ENCODE assay signal across 13 cellular contexts in the genomic region with DNA sequence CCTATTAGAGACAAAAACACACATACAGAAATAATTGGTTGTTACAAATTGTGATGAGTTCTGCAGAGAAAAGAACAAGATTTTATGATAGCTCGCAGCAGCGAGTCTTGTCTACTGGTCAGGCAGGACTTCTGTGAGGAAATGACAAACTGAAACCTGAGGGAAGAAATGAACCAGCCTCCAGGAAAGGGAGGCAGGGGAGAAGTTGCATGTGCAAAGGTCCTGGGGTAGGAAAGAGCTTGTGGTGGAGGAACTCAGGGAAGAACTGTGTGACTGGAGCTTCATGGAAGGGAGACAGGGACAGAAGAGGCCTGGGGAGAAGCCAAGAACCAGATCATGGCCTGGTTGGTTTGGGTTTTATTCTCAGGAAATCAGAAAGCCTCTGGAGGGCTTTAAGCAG. TPM values are rescaled to one million over a fixed set of nuclear protein-coding genes. Genes with fewer than 3 reads are reported as not detected.
DNase-seq lines count a peak whose midpoint lies in the region; ATAC-seq, FAIRE-seq and TF ChIP-seq lines count a peak whose summit lies in the region.
"Had no signal": no experiment of that assay in that cellular context is flagged by ENCODE, and none has a peak within 500 bp of the region (broad histone marks: within the 10 kb centered on the region; RNA-seq: fewer than 3 reads in every experiment).

No MANE protein-coding gene starts in this region.

- intact Hi-C loops in GM12878 (cut with micrococcal nuclease; ENCODE audit: unreplicated experiment) = loop anchor here (2.0 kb wide), 1 partner anchor 122 kb away; no protein-coding TSS in a partner anchor

- ATAC-seq in DND-41 (ENCODE audit: insufficient read depth, low read depth) = no peak
- no peak for ATAC-seq in GM12878
- ATAC-seq in GM19351 (IDR thresholded peaks at IDR 0.05; ENCODE audit: unreplicated experiment) = no peak

- TF ChIP-seq CTCF in DND-41 (IDR thresholded peaks at IDR 0.05; ENCODE audit: borderline replicate concordance, extremely low read depth, low read length, poor library complexity, severe bottlenecking) (no peak), GM12878 (IDR thresholded peaks at IDR 0.05 in 2 of 3, conservative IDR thresholded peaks at IDR 0.05 in 1 of 3; ENCODE audit: control insufficient read depth in 2 of 3, extremely low read depth in 1 of 3, insufficient read depth in 1 of 3, low read depth in 3 of 3, low read length in 3 of 3) (no peak), nephron (IDR thresholded peaks at IDR 0.05; ENCODE audit: unreplicated experiment in 3 of 3) (no peak), GM13976 (IDR thresholded peaks at IDR 0.05; ENCODE audit: borderline replicate concordance, control extremely low read depth, extremely low read depth, insufficient read depth, missing control alignments) (no peak)

- POLR2A ChIA-PET in GM12878 (lab: Charles Lee) = interaction anchor here (0.5 to 1.3 kb wide), 4 partner anchors 26 to 164 kb away, joined by 3 to 6 read pairs (median 6); no protein-coding TSS in a partner anchor

- H4K20me1 ChIP-seq in DND-41 (ENCODE audit: insufficient read depth, low read length) (peaks cover 32% of the 10 kb centered on the region), Karpas-422 (ENCODE audit: insufficient read depth, low read depth, low read length) (peaks cover 3% of the 10 kb centered on the region; the same call in 1 of the 2 replicates), GM12878 (ENCODE audit: control insufficient read depth, insufficient read depth) (no peaks in the 10 kb centered on the region)

- no peak for TF ChIP-seq RAD21 in GM12878 (IDR thresholded peaks at IDR 0.05; ENCODE audit: insufficient read depth, low read depth, low read length)

- in situ Hi-C loops in GM12878 (cut with MboI) = no loop called here
- in situ Hi-C loops in GM13976 (cut with MboI; ENCODE audit: low sequenced_read_pairs, unreplicated experiment) = no loop called here

- RAD21 ChIA-PET in GM12878 (lab: Charles Lee; ENCODE audit: unreplicated experiment) = interaction anchor here (1.6 kb wide), 1 partner anchor 190 kb away, joined by 6 read pairs; no protein-coding TSS in a partner anchor

- peak overlapping the region; percentile 85 for H3K4me2 ChIP-seq in DND-41 (ENCODE audit: insufficient read depth, low read length)
- H3K4me2 ChIP-seq in Karpas-422 (ENCODE audit: low read depth, low read length, poor library complexity, severe bottlenecking) = peak overlapping the region; percentile 94
- H3K4me2 ChIP-seq in GM12878 (ENCODE audit: control insufficient read depth, insufficient read depth) = peak overlapping the region; percentile 92

- H3K9ac ChIP-seq in DND-41 (ENCODE audit: low read depth, low read length) = peak overlapping the region; percentile 91
- peak overlapping the region; percentile 89; the same call in 1 of the 2 replicates for H3K9ac ChIP-seq in Karpas-422 (ENCODE audit: low read length)
- H3K9ac ChIP-seq in GM12878 (ENCODE audit: control insufficient read depth, insufficient read depth, low read length) = no peak overlapping the region

- H3K27me3 ChIP-seq in DND-41 (ENCODE audit: insufficient read depth, low read length, poor library complexity) = no peaks in the 10 kb centered on the region
- H3K27me3 ChIP-seq in Karpas-422 (ENCODE audit: low read length) = no peaks in the 10 kb centered on the region
- no peaks in the 10 kb centered on the region for H3K27me3 ChIP-seq in GM12878 (replicated peaks in 1 of 2; ENCODE audit: control insufficient read depth in 2 of 2, insufficient read depth in 2 of 2, low read length in 1 of 2)

- H3K27ac ChIP-seq in DND-41 (ENCODE audit: low read length) (no peak overlapping the region; the same call in 1 of the 2 replicates), Karpas-422 (ENCODE audit: low read length) (no peak overlapping the region), GM12878 (ENCODE audit: control insufficient read depth, insufficient read depth) (no peak overlapping the region)
- H3K27ac ChIP-seq: SK-N-MC had no signal

- H3K27me3 Mint-ChIP-seq in nephron (ENCODE audit: low read depth) = peaks cover 4% of the 10 kb centered on the region

- H2AFZ ChIP-seq in DND-41 (ENCODE audit: low read depth, low read length) (no peak overlapping the region), Karpas-422 (ENCODE audit: low read length) (no peak overlapping the region), GM12878 (ENCODE audit: control insufficient read depth, low read depth, low read length) (no peak overlapping the region)

- peaks cover 24% of the 10 kb centered on the region for H3K79me2 ChIP-seq in DND-41 (ENCODE audit: insufficient read depth, low read length)
- H3K79me2 ChIP-seq in Karpas-422 (ENCODE audit: low read length) = peaks cover 26% of the 10 kb centered on the region
- peaks cover 19% of the 10 kb centered on the region for H3K79me2 ChIP-seq in GM12878 (ENCODE audit: control insufficient read depth, insufficient read depth, low read length)

- peak overlapping the region; percentile 83 to 93 (median 92) for H3K4me3 Mint-ChIP-seq in nephron

- H3K9me3 ChIP-seq in DND-41 (ENCODE audit: insufficient read depth, low read length, severe bottlenecking) (no peaks in the 10 kb centered on the region), Karpas-422 (ENCODE audit: low read length) (no peaks in the 10 kb centered on the region), GM12878 (replicated peaks; ENCODE audit: control insufficient read depth, insufficient read depth, low read length) (no peaks in the 10 kb centered on the region)
- H3K9me3 ChIP-seq: left lung had no signal

- BruUV-seq in GM12878 (replicated peaks; lab: Mats Ljungman, UMichigan) = TSS peak; percentile 65

- CTCF ChIA-PET in GM12878 (lab: Yijun Ruan, JAX) = interaction anchor here (0.7 to 2.3 kb wide), 13 partner anchors 9 to 620 kb away, joined by 3 to 11 read pairs (median 3); partner anchors contain the start of genes CNIH2, RAB1B and RIN1

- SMC1A ChIA-PET in GM12878 (lab: Charles Lee; ENCODE audit: uncharacterized antibody, unreplicated experiment) = interaction anchor here (0.6 to 1.4 kb wide), 5 partner anchors 9 to 644 kb away, joined by 3 to 5 read pairs (median 3); partner anchors contain the start of gene RAB1B

- H3K4me1 Mint-ChIP-seq in nephron = peaks cover 21% of the 10 kb centered on the region

- peaks cover 30% of the 10 kb centered on the region for H3K4me1 ChIP-seq in DND-41 (ENCODE audit: insufficient read depth, low read length)
- H3K4me1 ChIP-seq in Karpas-422 (ENCODE audit: low read length) = peaks cover 36% of the 10 kb centered on the region
- H3K4me1 ChIP-seq in GM12878 (ENCODE audit: control insufficient read depth, insufficient read depth, low read length) = peaks cover 7% of the 10 kb centered on the region

- no peaks in the 10 kb centered on the region for H3K9me3 Mint-ChIP-seq in nephron

- TF ChIP-seq POLR2A in GM12878 (IDR thresholded peaks at IDR 0.05; ENCODE audit: low read depth, low read length) = no peak

- 96% methylated on average over 2 of the region's 2 CpGs for WGBS in GM12878 (ENCODE audit: insufficient coverage, insufficient replicate concordance, low lambda C conversion rate, missing lambda C conversion rate)

- TF ChIP-seq EP300 in GM12878 (IDR thresholded peaks at IDR 0.05; ENCODE audit: borderline replicate concordance in 1 of 2, control insufficient read depth in 1 of 2, low read depth in 2 of 2, low read length in 2 of 2) = no peak

- peaks cover 30% of the 10 kb centered on the region for H3K36me3 Mint-ChIP-seq in nephron (ENCODE audit: low read depth)

- no peaks in the 10 kb centered on the region for H3K9me2 ChIP-seq in Karpas-422 (replicated peaks; ENCODE audit: insufficient read depth, low read length)

- DNase-seq in DND-41 = no peak
- no peak for DNase-seq in Karpas-422
- DNase-seq in GM12878 (ENCODE audit: low read depth, low spot score) = no peak
- DNase-seq in GM13976 (ENCODE audit: low spot score) = no peak
- DNase-seq in NCI-H146 (lab: John Stamatoyannopoulos, UW) = no peak
- DNase-seq: DMS153; left lung; NCI-H774; stimulated activated CD4-positive, alpha-beta T cell treated with anti-CD3 and anti-CD28 coated beads, Interleukin-4, amount 100 ng/mL, for 4 hours had no signal

- H3K36me3 ChIP-seq in DND-41 (ENCODE audit: insufficient read depth, low read length) (peaks cover 57% of the 10 kb centered on the region), Karpas-422 (ENCODE audit: insufficient read depth, low read length) (peaks cover 14% of the 10 kb centered on the region; the same call in 1 of the 2 replicates), GM12878 (ENCODE audit: control insufficient read depth in 2 of 2, insufficient read depth in 2 of 2, low read length in 1 of 2) (peaks cover 11 to 21% of the 10 kb centered on the region in 2 experiments)

- no peak for FAIRE-seq in GM12878 (lab: Jason Lieb, UNC)

- peak overlapping the region in 1 of 3 experiments; percentile 68 for H3K27ac Mint-ChIP-seq in nephron

- H3K4me3 ChIP-seq in DND-41 (ENCODE audit: low read depth in 1 of 2, low read length in 2 of 2) (peak overlapping the region in 1 of 2 experiments; percentile 94; a peak in 1 of 4 replicates), Karpas-422 (ENCODE audit: low read length) (peak overlapping the region; percentile 93; the same call in 1 of the 2 replicates), GM12878 (peak overlapping the region; percentile 81; the same call in 1 of the 2 replicates)

RNA-seq across cellular contexts. Expression of gene KLC2, which starts 1.7 kb away (rescaled TPM):
- total RNA-seq in Karpas-422 (2014; rRNA removed; shearing (Covaris generic); ENCODE audit: low replicate concordance) = 12.9 and 18.5 TPM in 2 replicates
- total RNA-seq in GM12878 (2013; cell fraction: nucleolus; rRNA removed) = 28.6 and 37.5 TPM in 2 replicates
- 10.2 and 10.3 TPM in 2 replicates for total RNA-seq in GM12878 (2014; rRNA removed)
- 6.2 and 9.6 TPM in 2 replicates for total RNA-seq in GM12878 (2014; rRNA removed; fragmentation: Illumina TruSeq; extraction: Trizol)
- 29.9 and 35.0 TPM in 2 replicates for total RNA-seq in GM12878 (2021)
- polyA plus RNA-seq in GM12878 (2011; ENCODE audit: low read depth) = 7.6 TPM
- polyA plus RNA-seq in GM12878 (2011; rRNA removed) = 3.4 and 9.4 TPM in 2 replicates
- 10.8 and 15.5 TPM in 2 replicates for polyA plus RNA-seq in GM12878 (2011; cell fraction: cytosol; rRNA removed)
- polyA plus RNA-seq in GM12878 (2011; cell fraction: nucleus; rRNA removed) = 66.8 and 75.2 TPM in 2 replicates
- 11.2 and 12.3 TPM in 2 replicates for polyA plus RNA-seq in GM12878 (2012)
- polyA plus RNA-seq in GM12878 (2014; fragmentation: Illumina TruSeq; extraction: Trizol) = 3.2 and 10.3 TPM in 2 replicates
- under 1 TPM in 1 of 2 experiments, not detected in 1; 0.14 TPM for polyA plus RNA-seq in GM12878 (2014; fragmentation: Nextera tagmentation; extraction: Ambion mirVana)
- polyA plus RNA-seq in GM12878 (2014; rRNA removed) = 22.3 and 31.5 TPM in 2 replicates
- polyA plus RNA-seq in GM12878 (2016; fragmentation: Nextera tagmentation; extraction: Ambion mirVana) = 10 to 100 TPM; 15.2 to 18.8 TPM
- 19.8 and 22.3 TPM in 2 replicates for polyA minus RNA-seq in GM12878 (2011; rRNA and poly(A)+ RNA removed)
- polyA minus RNA-seq in GM12878 (2011; cell fraction: cytosol; rRNA and poly(A)+ RNA removed) = 15.5 and 15.6 TPM in 2 replicates
- polyA minus RNA-seq in GM12878 (2011; cell fraction: nucleus; rRNA and poly(A)+ RNA removed) = 15.0 and 23.2 TPM in 2 replicates

RNA-seq across cellular contexts. Expression of gene RAB1B, which starts 9.2 kb away (rescaled TPM):
- total RNA-seq in Karpas-422 (2014; rRNA removed; shearing (Covaris generic); ENCODE audit: low replicate concordance) = 56.2 and 64.3 TPM in 2 replicates
- 16.5 and 17.0 TPM in 2 replicates for total RNA-seq in GM12878 (2013; cell fraction: nucleolus; rRNA removed)
- total RNA-seq in GM12878 (2014; rRNA removed) (130 and 142 TPM in 2 replicates), GM12878 (2014; rRNA removed; fragmentation: Illumina TruSeq; extraction: Trizol) (61.7 and 69.3 TPM in 2 replicates), GM12878 (2021) (138 and 150 TPM in 2 replicates)
- 39.7 TPM for polyA plus RNA-seq in GM12878 (2011; ENCODE audit: low read depth)
- polyA plus RNA-seq in GM12878 (2011; rRNA removed) (53.4 and 130 TPM in 2 replicates), GM12878 (2014; fragmentation: Illumina TruSeq; extraction: Trizol) (65.1 and 117 TPM in 2 replicates), GM12878 (2014; fragmentation: Nextera tagmentation; extraction: Ambion mirVana) (10 to 100 TPM; 10.4 to 15.6 TPM), GM12878 (2014; rRNA removed) (193 and 221 TPM in 2 replicates), GM12878 (2016; fragmentation: Nextera tagmentation; extraction: Ambion mirVana) (10 to 100 TPM; 66.1 to 76.4 TPM)
- 222 and 264 TPM in 2 replicates for polyA plus RNA-seq in GM12878 (2011; cell fraction: cytosol; rRNA removed)
- 109 and 129 TPM in 2 replicates for polyA plus RNA-seq in GM12878 (2011; cell fraction: nucleus; rRNA removed)
- 97.6 and 106 TPM in 2 replicates for polyA plus RNA-seq in GM12878 (2012)
- 105 and 171 TPM in 2 replicates for polyA minus RNA-seq in GM12878 (2011; rRNA and poly(A)+ RNA removed)
- 62.7 and 73.4 TPM in 2 replicates for polyA minus RNA-seq in GM12878 (2011; cell fraction: cytosol; rRNA and poly(A)+ RNA removed)
- polyA minus RNA-seq in GM12878 (2011; cell fraction: nucleus; rRNA and poly(A)+ RNA removed) = 14.0 and 21.5 TPM in 2 replicates

RNA-seq across cellular contexts. Expression of gene CNIH2, which starts 18.8 kb away (rescaled TPM):
- 0.34 and 6.6 TPM in 2 replicates for total RNA-seq in Karpas-422 (2014; rRNA removed; shearing (Covaris generic); ENCODE audit: low replicate concordance)
- 0.32 and 0.58 TPM in 2 replicates for total RNA-seq in GM12878 (2013; cell fraction: nucleolus; rRNA removed)
- total RNA-seq in GM12878 (2014; rRNA removed) = 0.38 and 0.62 TPM in 2 replicates
- total RNA-seq in GM12878 (2014; rRNA removed; fragmentation: Illumina TruSeq; extraction: Trizol) = 0.23 and 0.27 TPM in 2 replicates
- total RNA-seq in GM12878 (2021) = 1.2 and 2.0 TPM in 2 replicates
- polyA plus RNA-seq in GM12878 (2011; ENCODE audit: low read depth) = 0.29 TPM
- polyA plus RNA-seq in GM12878 (2011; rRNA removed) = 0.73 and 0.76 TPM in 2 replicates
- polyA plus RNA-seq in GM12878 (2011; cell fraction: cytosol; rRNA removed) = 0.90 and 1.0 TPM in 2 replicates
- polyA plus RNA-seq in GM12878 (2011; cell fraction: nucleus; rRNA removed) = 2.7 and 2.9 TPM in 2 replicates
- polyA plus RNA-seq in GM12878 (2012) = 0.77 and 0.97 TPM in 2 replicates
- 0.82 and 0.90 TPM in 2 replicates for polyA plus RNA-seq in GM12878 (2014; fragmentation: Illumina TruSeq; extraction: Trizol)
- polyA plus RNA-seq in GM12878 (2014; fragmentation: Nextera tagmentation; extraction: Ambion mirVana) = under 1 TPM in 1 of 2 experiments, not detected in 1; 0.07 TPM
- polyA plus RNA-seq in GM12878 (2014; rRNA removed) = 1.0 and 1.3 TPM in 2 replicates
- under 1 TPM in 1 of 2 experiments, not detected in 1; 0.19 TPM for polyA plus RNA-seq in GM12878 (2016; fragmentation: Nextera tagmentation; extraction: Ambion mirVana)
- 1.1 TPM in 1 of 2 replicates, not detected in the other for polyA minus RNA-seq in GM12878 (2011; rRNA and poly(A)+ RNA removed)
- polyA minus RNA-seq in GM12878 (2011; cell fraction: cytosol; rRNA and poly(A)+ RNA removed) = not detected in 2 replicates
- 0.24 and 0.57 TPM in 2 replicates for polyA minus RNA-seq in GM12878 (2011; cell fraction: nucleus; rRNA and poly(A)+ RNA removed)

RNA-seq across cellular contexts. Expression of gene YIF1A, which starts 29.7 kb away (rescaled TPM):
- total RNA-seq in Karpas-422 (2014; rRNA removed; shearing (Covaris generic); ENCODE audit: low replicate concordance) = 145 and 154 TPM in 2 replicates
- total RNA-seq in GM12878 (2013; cell fraction: nucleolus; rRNA removed) = 40.4 and 41.0 TPM in 2 replicates
- total RNA-seq in GM12878 (2014; rRNA removed) (97.7 and 123 TPM in 2 replicates), GM12878 (2014; rRNA removed; fragmentation: Illumina TruSeq; extraction: Trizol) (30.4 and 37.3 TPM in 2 replicates), GM12878 (2021) (84.0 and 91.0 TPM in 2 replicates)
- 66.9 TPM for polyA plus RNA-seq in GM12878 (2011; ENCODE audit: low read depth)
- polyA plus RNA-seq in GM12878 (2011; rRNA removed) (17.2 and 40.2 TPM in 2 replicates), GM12878 (2014; fragmentation: Illumina TruSeq; extraction: Trizol) (40.0 and 52.5 TPM in 2 replicates), GM12878 (2014; fragmentation: Nextera tagmentation; extraction: Ambion mirVana) (10 to 100 TPM in 1 of 2 experiments, 1 to 10 TPM in 1; 6.6 to 17.5 TPM), GM12878 (2014; rRNA removed) (93.2 and 96.0 TPM in 2 replicates), GM12878 (2016; fragmentation: Nextera tagmentation; extraction: Ambion mirVana) (100 to 1,000 TPM; 111 to 128 TPM)
- 108 and 130 TPM in 2 replicates for polyA plus RNA-seq in GM12878 (2011; cell fraction: cytosol; rRNA removed)
- polyA plus RNA-seq in GM12878 (2011; cell fraction: nucleus; rRNA removed) = 81.0 and 87.6 TPM in 2 replicates
- polyA plus RNA-seq in GM12878 (2012) = 63.6 and 76.4 TPM in 2 replicates
- polyA minus RNA-seq in GM12878 (2011; rRNA and poly(A)+ RNA removed) = 65.0 and 103 TPM in 2 replicates
- 46.4 and 50.5 TPM in 2 replicates for polyA minus RNA-seq in GM12878 (2011; cell fraction: cytosol; rRNA and poly(A)+ RNA removed)
- polyA minus RNA-seq in GM12878 (2011; cell fraction: nucleus; rRNA and poly(A)+ RNA removed) = 21.9 and 37.2 TPM in 2 replicates

RNA-seq across cellular contexts. Expression of gene TMEM151A, which starts 32.5 kb away (rescaled TPM):
- not detected in 2 replicates for total RNA-seq in Karpas-422 (2014; rRNA removed; shearing (Covaris generic); ENCODE audit: low replicate concordance)
- total RNA-seq in GM12878 (2013; cell fraction: nucleolus; rRNA removed) = not detected in 2 replicates
- total RNA-seq in GM12878 (2014; rRNA removed) (not detected in 2 replicates), GM12878 (2014; rRNA removed; fragmentation: Illumina TruSeq; extraction: Trizol) (not detected in 2 replicates), GM12878 (2021) (0.11 TPM in 1 of 2 replicates, not detected in the other)
- not detected for polyA plus RNA-seq in GM12878 (2011; ENCODE audit: low read depth)
- polyA plus RNA-seq in GM12878 (2011; rRNA removed) (not detected in 2 replicates), GM12878 (2014; fragmentation: Illumina TruSeq; extraction: Trizol) (not detected in 2 replicates), GM12878 (2014; fragmentation: Nextera tagmentation; extraction: Ambion mirVana) (not detected), GM12878 (2014; rRNA removed) (0.04 TPM in 1 of 2 replicates, not detected in the other), GM12878 (2016; fragmentation: Nextera tagmentation; extraction: Ambion mirVana) (not detected)
- polyA plus RNA-seq in GM12878 (2011; cell fraction: cytosol; rRNA removed) = 0.03 TPM in 1 of 2 replicates, not detected in the other
- polyA plus RNA-seq in GM12878 (2011; cell fraction: nucleus; rRNA removed) = not detected in 2 replicates
- 0.07 TPM in 1 of 2 replicates, not detected in the other for polyA plus RNA-seq in GM12878 (2012)
- not detected in 2 replicates for polyA minus RNA-seq in GM12878 (2011; rRNA and poly(A)+ RNA removed)
- not detected in 2 replicates for polyA minus RNA-seq in GM12878 (2011; cell fraction: cytosol; rRNA and poly(A)+ RNA removed)
- not detected in 2 replicates for polyA minus RNA-seq in GM12878 (2011; cell fraction: nucleus; rRNA and poly(A)+ RNA removed)
- total RNA-seq: pulmonary artery endothelial cell had no signal
